Comparison of ENCODE assay signal across 20 cellular contexts in the genomic region with DNA sequence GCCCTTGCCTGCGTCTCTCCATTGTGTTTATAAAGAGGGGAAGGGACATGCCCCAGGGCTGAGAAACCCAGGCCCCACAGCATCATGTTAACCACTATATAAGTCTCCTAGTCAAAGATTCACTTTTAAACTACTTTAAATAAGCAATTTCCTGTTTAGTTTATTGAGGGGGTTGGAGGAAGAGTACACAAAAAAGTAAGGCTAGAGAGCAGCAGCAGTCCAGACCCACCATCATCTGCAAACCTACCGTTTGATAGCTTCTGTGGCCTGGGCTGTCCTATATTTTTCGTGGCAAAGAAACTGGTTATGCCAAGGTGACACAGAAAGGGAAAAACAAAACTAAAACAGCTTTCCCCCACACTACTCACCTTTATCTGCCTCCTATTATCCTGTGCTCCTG.
"Had no signal": no experiment of that assay in that cellular context is flagged by ENCODE, and none has a peak within 500 bp of the region (broad histone marks: within the 10 kb centered on the region; RNA-seq: fewer than 3 reads in every experiment).

No MANE protein-coding gene starts in this region.

- H3K27ac Mint-ChIP-seq: activated B cell treated with CpG ODN at 0.5 μM for 24 hours; activated CD4-positive, alpha-beta T cell treated with anti-CD3 and anti-CD28 coated beads for 36 hours; activated naive CD4-positive, alpha-beta T cell treated with anti-CD3 and anti-CD28 coated beads for 36 hours; memory B cell; progenitor cell of endocrine pancreas; T-helper 1 cell treated with Interleukin-12 subunit alpha and Interleukin-12 subunit beta and Interleukin-4 antibody, amounts not matched to agents 30 μg/mL and 1 μg/mL, for 36 hours had no signal

- H3K4me3 Mint-ChIP-seq: activated B cell treated with CpG ODN at 0.5 μM for 24 hours; activated CD4-positive, alpha-beta T cell treated with anti-CD3 and anti-CD28 coated beads for 36 hours; activated naive CD4-positive, alpha-beta T cell treated with anti-CD3 and anti-CD28 coated beads for 36 hours; activated naive CD8-positive, alpha-beta T cell treated with anti-CD3 and anti-CD28 coated beads, Interleukin-2, amount 10 ng/mL, durations not matched to agents 7 days and 5 days; memory B cell; naive B cell; T-helper 1 cell treated with Interleukin-12 subunit alpha and Interleukin-12 subunit beta and Interleukin-4 antibody, amounts not matched to agents 30 μg/mL and 1 μg/mL, for 36 hours had no signal

- H3K9me3 Mint-ChIP-seq: activated B cell treated with CpG ODN at 0.5 μM for 24 hours; activated naive CD4-positive, alpha-beta T cell treated with anti-CD3 and anti-CD28 coated beads for 36 hours; activated naive CD8-positive, alpha-beta T cell treated with anti-CD3 and anti-CD28 coated beads, Interleukin-2, amount 10 ng/mL, durations not matched to agents 7 days and 5 days; memory B cell; naive B cell; T-helper 1 cell treated with Interleukin-12 subunit alpha and Interleukin-12 subunit beta and Interleukin-4 antibody, amounts not matched to agents 30 μg/mL and 1 μg/mL, for 36 hours had no signal

- H3K4me1 Mint-ChIP-seq: activated B cell treated with CpG ODN at 0.5 μM for 24 hours; activated CD4-positive, alpha-beta T cell treated with anti-CD3 and anti-CD28 coated beads for 36 hours; activated naive CD8-positive, alpha-beta T cell treated with anti-CD3 and anti-CD28 coated beads, Interleukin-2, amount 10 ng/mL, durations not matched to agents 7 days and 5 days; memory B cell; naive B cell had no signal

- H3K9me3 ChIP-seq: breast epithelium, colonic mucosa, esophagus squamous epithelium, heart right ventricle, upper lobe of left lung had no signal

- H3K36me3 ChIP-seq: breast epithelium, colonic mucosa, esophagus squamous epithelium, heart right ventricle, upper lobe of left lung had no signal

- H3K27me3 Mint-ChIP-seq: progenitor cell of endocrine pancreas had no signal

- H3K27ac ChIP-seq: breast epithelium, colonic mucosa, esophagus squamous epithelium, heart right ventricle, upper lobe of left lung had no signal

- H3K27me3 ChIP-seq: breast epithelium, colonic mucosa, esophagus squamous epithelium, heart right ventricle, upper lobe of left lung had no signal

- H3K4me1 ChIP-seq: breast epithelium, colonic mucosa, esophagus squamous epithelium, upper lobe of left lung had no signal

- ATAC-seq: activated CD4-positive, alpha-beta T cell treated with anti-CD3 and anti-CD28 coated beads for 36 hours; heart right ventricle; left cardiac atrium; stimulated activated naive CD8-positive, alpha-beta T cell treated with anti-CD3 and anti-CD28 coated beads, Interleukin-15, Interleukin-2, amounts not matched to agents 100 U/mL and 50 U/mL, for 24 hours had no signal

- DNase-seq: activated B cell treated with CpG ODN at 0.5 μM for 24 hours; activated CD4-positive, alpha-beta T cell treated with anti-CD3 and anti-CD28 coated beads for 36 hours; activated CD4-positive, alpha-beta T cell treated with anti-CD3 and anti-CD28 coated beads, Interleukin-2, amount 50 U/mL, for 4 hours; activated naive CD4-positive, alpha-beta T cell treated with anti-CD3 and anti-CD28 coated beads for 36 hours; activated naive CD8-positive, alpha-beta T cell treated with anti-CD3 and anti-CD28 coated beads, Interleukin-2, amount 10 ng/mL, durations not matched to agents 7 days and 5 days; activated T-cell treated with anti-CD3 and anti-CD28 coated beads, Interleukin-2, amount 50 U/mL, for 48 hours; amniotic stem cell; colonic mucosa; esophagus squamous epithelium; heart right ventricle; islet precursor cell; left cardiac atrium; naive B cell; stimulated activated CD4-positive, alpha-beta T cell treated with anti-CD3 and anti-CD28 coated beads, Interleukin-4, amount 100 ng/mL, for 4 hours; stimulated activated naive CD8-positive, alpha-beta T cell treated with anti-CD3 and anti-CD28 coated beads, Interleukin-15, Interleukin-2, amounts not matched to agents 100 U/mL and 50 U/mL, for 24 hours; upper lobe of left lung had no signal

- H3K4me3 ChIP-seq: breast epithelium, colonic mucosa, esophagus squamous epithelium, heart right ventricle, upper lobe of left lung had no signal

- H3K36me3 Mint-ChIP-seq: activated naive CD8-positive, alpha-beta T cell treated with anti-CD3 and anti-CD28 coated beads, Interleukin-2, amount 10 ng/mL, durations not matched to agents 7 days and 5 days; memory B cell; naive B cell had no signal
